In genomic region chr5:177111720-177112394, GRCh38 we compare ENCODE assay signal across 8 cellular contexts. TPM values are rescaled to one million over a fixed set of nuclear protein-coding genes. Genes with fewer than 3 reads are reported as not detected.
DNase-seq lines count a peak whose midpoint lies in the region; ATAC-seq and TF ChIP-seq lines count a peak whose summit lies in the region.

No MANE protein-coding gene starts in this region.

- no peak overlapping the region for H3K4me3 ChIP-seq in cardiac fibroblast (replicated peaks in 1 of 2; ENCODE audit: low read depth in 2 of 2, low read length in 2 of 2)
- H3K4me3 ChIP-seq in right lobe of liver, result no peak overlapping the region

- POLR2A ChIA-PET in activated B cell treated with CpG ODN at 0.5 μM for 24 hours (lab: Charles Lee), result interaction anchor here (0.5 kb wide), 1 partner anchor 40 kb away, joined by 3 read pairs; no protein-coding TSS in a partner anchor

- no peaks in the 10 kb centered on the region for H3K27me3 Mint-ChIP-seq in activated B cell treated with CpG ODN at 0.5 μM for 24 hours

- intact Hi-C loops in activated B cell treated with CpG ODN at 0.5 μM for 24 hours (cut with micrococcal nuclease), result loop anchor here (1.0 to 10.0 kb wide), 10 partner anchors 25 to 538 kb away; partner anchors contain the start of gene DOK3
- intact Hi-C loops in right lobe of liver (cut with DNase I), result loop anchor here (5.0 kb wide), 1 partner anchor 40 kb away; no protein-coding TSS in a partner anchor

- no peaks in the 10 kb centered on the region for H3K36me3 ChIP-seq in right lobe of liver

- no peak overlapping the region for H3K4me3 Mint-ChIP-seq in activated B cell treated with CpG ODN at 0.5 μM for 24 hours

- ATAC-seq in activated B cell treated with CpG ODN at 0.5 μM for 24 hours (ENCODE audit: low read depth) (peak; percentile 71), right lobe of liver (peak; percentile 25 to 58 (median 46)), HG02588 (IDR thresholded peaks at IDR 0.05; ENCODE audit: unreplicated experiment) (no peak)

- no peaks in the 10 kb centered on the region for H3K27me3 ChIP-seq in right lobe of liver

- no peak for TF ChIP-seq POLR2A in right lobe of liver (IDR thresholded peaks at IDR 0.05)

- peaks cover 0 to 31% (median 6%) of the 10 kb centered on the region in 4 donors for H3K4me1 ChIP-seq in right lobe of liver

- 9% methylated on average over 7 of the region's 12 CpGs for WGBS in right lobe of liver (ENCODE audit: insufficient coverage, low coverage, low lambda C conversion rate, missing lambda C conversion rate)

- peak; percentile 43 for TF ChIP-seq CTCF in activated B cell treated with CpG ODN at 0.5 μM for 24 hours (IDR thresholded peaks at IDR 0.05)
- peak; percentile 94 for TF ChIP-seq CTCF in cardiac fibroblast (IDR thresholded peaks at IDR 0.05; ENCODE audit: low read depth, low read length)
- TF ChIP-seq CTCF in right lobe of liver (IDR thresholded peaks at IDR 0.05), result peak; percentile 93 to 96 (median 96)

- no peak overlapping the region for H3K27ac ChIP-seq in right lobe of liver

- H3K36me3 Mint-ChIP-seq in activated B cell treated with CpG ODN at 0.5 μM for 24 hours (ENCODE audit: low read depth), result no peaks in the 10 kb centered on the region

- peak; percentile 44 for DNase-seq in NCI-H2196 (lab: John Stamatoyannopoulos, UW; ENCODE audit: unreplicated experiment)
- DNase-seq in NCI-H2196 treated with DMSO at 0.1 percent for 48 hours (lab: John Stamatoyannopoulos, UW; ENCODE audit: unreplicated experiment), result no peak
- DNase-seq in NCI-H1092 treated with DMSO at 0.1 percent for 48 hours (lab: John Stamatoyannopoulos, UW), result peak; percentile 57
- peak; percentile 61 for DNase-seq in activated B cell treated with CpG ODN at 0.5 μM for 24 hours
- DNase-seq in cardiac fibroblast (ENCODE audit: low read depth in 2 of 2), result peak; percentile 44 to 53
- DNase-seq in right lobe of liver, result peak in 2 of 3 donors; percentile 61 to 66
- peak; percentile 25 for DNase-seq in stimulated activated CD8-positive, alpha-beta memory T cell treated with anti-CD3 and anti-CD28 coated beads, Interleukin-15, amount 100 ng/mL, for 24 hours (ENCODE audit: low read depth)

- H3K4me1 Mint-ChIP-seq in activated B cell treated with CpG ODN at 0.5 μM for 24 hours, result peaks cover 16% of the 10 kb centered on the region

- no peaks in the 10 kb centered on the region for H3K9me3 ChIP-seq in right lobe of liver

- no peak overlapping the region for H3K27ac Mint-ChIP-seq in activated B cell treated with CpG ODN at 0.5 μM for 24 hours

- H3K9me3 Mint-ChIP-seq in activated B cell treated with CpG ODN at 0.5 μM for 24 hours, result no peaks in the 10 kb centered on the region

- CTCF ChIA-PET in activated B cell treated with CpG ODN at 0.5 μM for 24 hours (lab: Charles Lee), result interaction anchor here (0.6 to 6.7 kb wide), 15 partner anchors 12 to 1382 kb away, joined by 3 to 74 read pairs (median 3); partner anchors contain the start of genes FGFR4 and LMAN2

RNA-seq across cellular contexts. Expression of gene NSD1, which starts 21.7 kb away (rescaled TPM):
- total RNA-seq in activated B cell treated with CpG ODN at 0.5 μM for 24 hours (103 and 108 TPM in 2 replicates), right lobe of liver (10 to 100 TPM; 13.1 to 33.1 (median 23.6) TPM)

RNA-seq across cellular contexts. Expression of gene FGFR4, which starts 25.1 kb away (rescaled TPM):
- total RNA-seq in activated B cell treated with CpG ODN at 0.5 μM for 24 hours, result 1.5 and 3.0 TPM in 2 replicates
- total RNA-seq in right lobe of liver, result 10 to 100 TPM; 38.9 to 73.3 (median 55.1) TPM

Comparison
In these comparisons a context has a peak if more than half of its experiments do, and no peak if none do; other contexts are left out.
1. CTCF ChIP-seq: peak in every context shown above with its lines; median percentile 96 in right lobe of liver; 94 in cardiac fibroblast; 43 in activated B cell treated with CpG ODN at 0.5 μM for 24 hours.
2. RNA of gene FGFR4, which starts 25.1 kb away (total RNA-seq): 38.9 to 73.3 TPM in right lobe of liver; 1.5 to 3.0 TPM in activated B cell treated with CpG ODN at 0.5 μM for 24 hours; every median in the first group is over 10 times any median in the second.